1 cellular context compared by ENCODE assay signal in the genomic region with DNA sequence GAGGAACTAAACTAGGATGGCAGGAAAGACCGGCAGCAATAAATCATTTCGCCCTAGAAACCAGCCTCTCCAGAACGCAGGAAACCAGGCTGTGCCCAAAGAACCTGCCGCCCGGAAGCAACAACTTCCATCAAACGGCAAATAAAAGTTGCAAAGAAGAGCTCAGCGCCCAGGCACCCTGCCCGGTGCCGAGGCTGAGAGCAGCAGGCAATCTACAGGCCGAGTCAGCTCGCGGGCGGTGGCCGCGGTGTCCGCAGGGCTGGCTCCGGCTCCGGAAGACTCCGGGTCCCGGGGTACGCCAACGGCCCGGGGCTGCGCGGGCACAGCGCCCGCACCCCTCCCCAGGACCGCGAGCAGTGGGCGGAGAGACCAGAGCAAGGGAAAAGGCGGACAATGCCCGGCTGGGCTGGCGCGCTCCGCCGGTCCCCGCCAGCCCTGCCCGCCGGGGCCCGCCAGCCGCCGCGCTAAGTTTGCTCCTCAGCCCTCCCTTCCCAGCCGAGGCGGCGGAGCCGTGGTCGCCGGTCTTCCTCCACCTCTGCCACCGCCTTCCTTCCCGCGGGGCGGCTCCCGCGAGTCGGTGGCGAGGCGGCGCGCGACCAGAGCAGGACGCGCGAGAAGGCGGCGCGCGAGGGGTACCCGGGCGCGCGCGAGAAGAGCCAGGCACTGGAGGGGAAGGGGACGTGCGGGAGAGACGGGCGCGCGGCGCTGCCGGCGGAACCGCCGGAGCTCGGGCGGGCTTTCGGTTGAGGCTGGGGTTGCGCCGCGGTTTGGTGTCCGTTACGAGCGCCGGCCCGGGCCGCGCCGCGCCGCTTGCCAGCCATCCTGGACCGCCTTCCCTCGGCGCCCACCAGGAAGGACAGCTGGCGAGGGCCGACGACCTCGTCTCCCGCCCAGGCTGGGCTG.
TF ChIP-seq lines count a peak whose summit lies in the region.

No MANE protein-coding gene starts in this region.

TF ChIP-seq in GM12878, 131 proteins besides CTCF, POLR2A, EP300 and RAD21 (continued from another document):
- no peak for TF ChIP-seq E4F1 (IDR thresholded peaks at IDR 0.05; ENCODE audit: borderline replicate concordance, partially characterized antibody)
- TF ChIP-seq, protein P1, sequence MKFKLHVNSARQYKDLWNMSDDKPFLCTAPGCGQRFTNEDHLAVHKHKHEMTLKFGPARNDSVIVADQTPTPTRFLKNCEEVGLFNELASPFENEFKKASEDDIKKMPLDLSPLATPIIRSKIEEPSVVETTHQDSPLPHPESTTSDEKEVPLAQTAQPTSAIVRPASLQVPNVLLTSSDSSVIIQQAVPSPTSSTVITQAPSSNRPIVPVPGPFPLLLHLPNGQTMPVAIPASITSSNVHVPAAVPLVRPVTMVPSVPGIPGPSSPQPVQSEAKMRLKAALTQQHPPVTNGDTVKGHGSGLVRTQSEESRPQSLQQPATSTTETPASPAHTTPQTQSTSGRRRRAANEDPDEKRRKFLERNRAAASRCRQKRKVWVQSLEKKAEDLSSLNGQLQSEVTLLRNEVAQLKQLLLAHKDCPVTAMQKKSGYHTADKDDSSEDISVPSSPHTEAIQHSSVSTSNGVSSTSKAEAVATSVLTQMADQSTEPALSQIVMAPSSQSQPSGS (IDR thresholded peaks at IDR 0.05; ENCODE audit: low read length): no peak
- 0 out of 2 replicates have a peak, but pooled peaks have one; percentile 14 for TF ChIP-seq NR2C1 (IDR thresholded peaks at IDR 0.05)
- no peak for TF ChIP-seq CEBPB (IDR thresholded peaks at IDR 0.05; ENCODE audit: borderline replicate concordance in 1 of 2, low read depth in 2 of 2, low read length in 2 of 2)
- TF ChIP-seq LARP7 (IDR thresholded peaks at IDR 0.05): peak; percentile 88; the same call in 1 of the 2 replicates
- peak; percentile 60; the same call in 1 of the 2 replicates for TF ChIP-seq CHD2 (IDR thresholded peaks at IDR 0.05; ENCODE audit: borderline replicate concordance, low read depth, low read length)
- TF ChIP-seq RUNX3 (IDR thresholded peaks at IDR 0.05; ENCODE audit: low read length): no peak
- no peak for TF ChIP-seq SMAD1 (IDR thresholded peaks at IDR 0.05; ENCODE audit: low read depth, partially characterized antibody)
- TF ChIP-seq PAX5 (IDR thresholded peaks at IDR 0.05; ENCODE audit: borderline replicate concordance, low read depth, low read length): no peak
- TF ChIP-seq PML (IDR thresholded peaks at IDR 0.05; ENCODE audit: low read length): peak; percentile 25
- no peak for TF ChIP-seq EED (IDR thresholded peaks at IDR 0.05; ENCODE audit: low read depth)
- TF ChIP-seq RAD51 (IDR thresholded peaks at IDR 0.05): no peak
- no peak for TF ChIP-seq CHD4 (IDR thresholded peaks at IDR 0.05)
- no peak for TF ChIP-seq CHD1 (IDR thresholded peaks at IDR 0.05; ENCODE audit: low read depth, low read length)
- no peak for TF ChIP-seq IRF4 (IDR thresholded peaks at IDR 0.05; ENCODE audit: low read depth, low read length)
- no peak for TF ChIP-seq CBX3 (IDR thresholded peaks at IDR 0.05; ENCODE audit: borderline replicate concordance, low read depth)
- no peak for TF ChIP-seq PAX8 (IDR thresholded peaks at IDR 0.05)
- TF ChIP-seq, protein P2, sequence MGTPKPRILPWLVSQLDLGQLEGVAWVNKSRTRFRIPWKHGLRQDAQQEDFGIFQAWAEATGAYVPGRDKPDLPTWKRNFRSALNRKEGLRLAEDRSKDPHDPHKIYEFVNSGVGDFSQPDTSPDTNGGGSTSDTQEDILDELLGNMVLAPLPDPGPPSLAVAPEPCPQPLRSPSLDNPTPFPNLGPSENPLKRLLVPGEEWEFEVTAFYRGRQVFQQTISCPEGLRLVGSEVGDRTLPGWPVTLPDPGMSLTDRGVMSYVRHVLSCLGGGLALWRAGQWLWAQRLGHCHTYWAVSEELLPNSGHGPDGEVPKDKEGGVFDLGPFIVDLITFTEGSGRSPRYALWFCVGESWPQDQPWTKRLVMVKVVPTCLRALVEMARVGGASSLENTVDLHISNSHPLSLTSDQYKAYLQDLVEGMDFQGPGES (IDR thresholded peaks at IDR 0.05): no peak
- no peak for TF ChIP-seq FOXM1 (IDR thresholded peaks at IDR 0.05; ENCODE audit: low read depth, low read length)
- TF ChIP-seq MTA2 (IDR thresholded peaks at IDR 0.05; ENCODE audit: low read depth): no peak
- no peak for TF ChIP-seq MEF2B (IDR thresholded peaks at IDR 0.05; ENCODE audit: partially characterized antibody, poor library complexity, severe bottlenecking)
- TF ChIP-seq E2F4 (IDR thresholded peaks at IDR 0.05; ENCODE audit: low read depth, low read length): no peak
- TF ChIP-seq MAX (IDR thresholded peaks at IDR 0.05; ENCODE audit: low read depth, low read length): no peak; the same call in 1 of the 2 replicates
- no peak for TF ChIP-seq SIX5 (IDR thresholded peaks at IDR 0.05; ENCODE audit: low read depth, low read length, severe bottlenecking)
- no peak for TF ChIP-seq POU2F2 (IDR thresholded peaks at IDR 0.05; ENCODE audit: borderline replicate concordance, low read depth, low read length)
- TF ChIP-seq SUZ12 (IDR thresholded peaks at IDR 0.05; ENCODE audit: unreplicated experiment): no peak
- no peak for TF ChIP-seq SREBF1 (IDR thresholded peaks at IDR 0.05; ENCODE audit: low read length)
- no peak for TF ChIP-seq ATF3 (IDR thresholded peaks at IDR 0.05; ENCODE audit: borderline replicate concordance, extremely low read depth, low read depth, low read length)
- TF ChIP-seq ZNF274 (IDR thresholded peaks at IDR 0.05; ENCODE audit: insufficient read depth, insufficient read length): no peak
- peak; percentile 3; the same call in 1 of the 2 replicates for TF ChIP-seq TAF1 (IDR thresholded peaks at IDR 0.05; ENCODE audit: borderline replicate concordance, low read depth, low read length)
- TF ChIP-seq ZSCAN29 (IDR thresholded peaks at IDR 0.05): 0 out of 2 replicates have a peak, but pooled peaks have one; percentile 22
- TF ChIP-seq BACH1 (IDR thresholded peaks at IDR 0.05; ENCODE audit: borderline replicate concordance): peak; percentile 92
- no peak for TF ChIP-seq MXI1 (IDR thresholded peaks at IDR 0.05; ENCODE audit: low read depth, low read length)
- TF ChIP-seq REST (IDR thresholded peaks at IDR 0.05; ENCODE audit: low read depth, low read length): no peak
- no peak for TF ChIP-seq JUNB (IDR thresholded peaks at IDR 0.05)
- no peak for TF ChIP-seq NRF1 (conservative IDR thresholded peaks at IDR 0.05; ENCODE audit: low read depth, low read length)
- TF ChIP-seq, protein P3, sequence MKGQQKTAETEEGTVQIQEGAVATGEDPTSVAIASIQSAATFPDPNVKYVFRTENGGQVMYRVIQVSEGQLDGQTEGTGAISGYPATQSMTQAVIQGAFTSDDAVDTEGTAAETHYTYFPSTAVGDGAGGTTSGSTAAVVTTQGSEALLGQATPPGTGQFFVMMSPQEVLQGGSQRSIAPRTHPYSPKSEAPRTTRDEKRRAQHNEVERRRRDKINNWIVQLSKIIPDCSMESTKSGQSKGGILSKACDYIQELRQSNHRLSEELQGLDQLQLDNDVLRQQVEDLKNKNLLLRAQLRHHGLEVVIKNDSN (IDR thresholded peaks at IDR 0.05; ENCODE audit: borderline replicate concordance, extremely low read length, insufficient read depth, low read depth, low read length): no peak
- TF ChIP-seq ZNF207 (IDR thresholded peaks at IDR 0.05; ENCODE audit: borderline replicate concordance): 0 out of 2 replicates have a peak, but pooled peaks have one; percentile 47
- 0 out of 2 replicates have a peak, but pooled peaks have one; percentile 12 for TF ChIP-seq TCF3 (IDR thresholded peaks at IDR 0.05; ENCODE audit: borderline replicate concordance, insufficient read depth, low read depth, low read length)
- peak; percentile 69; the same call in 1 of the 2 replicates for TF ChIP-seq DPF2 (IDR thresholded peaks at IDR 0.05)
- TF ChIP-seq CREM (IDR thresholded peaks at IDR 0.05; ENCODE audit: low read depth): no peak
- TF ChIP-seq SP1 (IDR thresholded peaks at IDR 0.05; ENCODE audit: low read depth, low read length): no peak
- no peak for TF ChIP-seq CEBPZ (IDR thresholded peaks at IDR 0.05; ENCODE audit: low read depth, low read length)
- TF ChIP-seq ZBED1 (IDR thresholded peaks at IDR 0.05; ENCODE audit: borderline replicate concordance): no peak
- no peak for TF ChIP-seq CBFB (IDR thresholded peaks at IDR 0.05; ENCODE audit: low read depth)
